In genomic region chr2:205768815-205769493, GRCh38 we compare ENCODE assay signal across 1 cellular context.
A peak's percentile ranks its signal among the peaks of the same experiment; 100 is the strongest.
TF ChIP-seq lines count a peak whose summit lies in the region.

No MANE protein-coding gene starts in this region.

TF ChIP-seq in HepG2, 621 proteins besides CTCF, POLR2A, EP300 and RAD21 (continued from another document):
- TF ChIP-seq PRDM4 (CRISPR knock-in tag; IDR thresholded peaks at IDR 0.05; ENCODE audit: borderline replicate concordance) (no peak), ZNF414 (CRISPR knock-in tag; IDR thresholded peaks at IDR 0.05) (no peak), ZNF431 (CRISPR knock-in tag; IDR thresholded peaks at IDR 0.05; ENCODE audit: borderline replicate concordance, low read depth) (peak; percentile 60; the same call in 1 of the 2 replicates), PLSCR1 (CRISPR knock-in tag; IDR thresholded peaks at IDR 0.05; ENCODE audit: borderline replicate concordance) (no peak), ZNF18 (CRISPR knock-in tag; IDR thresholded peaks at IDR 0.05; ENCODE audit: insufficient replicate concordance) (no peak), GABPB1 (CRISPR knock-in tag; IDR thresholded peaks at IDR 0.05) (no peak)
